ENCODE assay signal across 9 cellular contexts in the genomic region with DNA sequence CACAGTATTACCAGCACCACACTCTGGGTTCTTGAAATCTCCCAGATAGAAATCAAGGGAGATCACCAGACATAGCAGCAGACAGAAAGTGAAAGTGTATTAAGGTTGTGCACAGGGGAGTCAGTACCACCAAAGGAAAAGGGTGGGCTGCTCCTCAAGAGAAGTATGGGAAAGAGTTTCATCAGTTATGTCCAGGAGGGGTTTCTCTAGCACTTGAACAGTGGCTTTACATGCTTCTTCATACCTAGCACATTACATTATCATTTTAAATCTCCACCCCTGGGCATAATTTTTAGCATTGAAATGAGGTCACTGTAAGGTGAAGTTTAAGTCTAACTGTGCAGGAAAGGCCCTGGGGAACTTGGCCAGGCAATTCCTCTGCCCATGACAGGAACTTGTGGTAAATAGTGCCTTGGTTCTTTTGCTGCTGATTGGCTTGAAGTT.
A peak's percentile ranks its signal among the peaks of the same experiment; 100 is the strongest.
DNase-seq lines count a peak whose midpoint lies in the region; ATAC-seq and TF ChIP-seq lines count a peak whose summit lies in the region.
"Had no signal": no experiment of that assay in that cellular context is flagged by ENCODE, and none has a peak within 500 bp of the region (broad histone marks: within the 10 kb centered on the region; RNA-seq: fewer than 3 reads in every experiment).

No MANE protein-coding gene starts in this region.

- H2AFZ ChIP-seq in DND-41 (ENCODE audit: low read depth, low read length) (no peak overlapping the region), PC-9 (0 out of 2 replicates have a peak overlapping the region, but pooled peaks have one; percentile 39)

- no peak overlapping the region for H3K4me3 Mint-ChIP-seq in T-helper 17 cell

- TF ChIP-seq CTCF in DND-41 (IDR thresholded peaks at IDR 0.05; ENCODE audit: borderline replicate concordance, extremely low read depth, low read length, poor library complexity, severe bottlenecking) (no peak), PC-9 (conservative IDR thresholded peaks at IDR 0.05) (no peak)

- H3K79me2 ChIP-seq in DND-41 (ENCODE audit: insufficient read depth, low read length) = no peaks in the 10 kb centered on the region
- H3K79me2 ChIP-seq in PC-9 (ENCODE audit: low read depth) = no peaks in the 10 kb centered on the region

- H4K20me1 ChIP-seq in DND-41 (ENCODE audit: insufficient read depth, low read length) = no peaks in the 10 kb centered on the region
- H4K20me1 ChIP-seq in PC-9 (ENCODE audit: insufficient read depth) = no peaks in the 10 kb centered on the region

- no peaks in the 10 kb centered on the region for H3K36me3 Mint-ChIP-seq in T-helper 17 cell (ENCODE audit: low read depth)

- H3K36me3 ChIP-seq in DND-41 (ENCODE audit: insufficient read depth, low read length) (no peaks in the 10 kb centered on the region), PC-9 (ENCODE audit: low read depth) (no peaks in the 10 kb centered on the region)

- DNase-seq in DND-41 = no peak
- no peak for DNase-seq in PC-9
- no peak for DNase-seq in superior temporal gyrus (ENCODE audit: extremely low spot score)
- DNase-seq in NCI-H187 treated with DMSO at 0.1 percent for 48 hours (lab: John Stamatoyannopoulos, UW) = no peak
- no peak for DNase-seq in hippocampal formation (lab: John Stamatoyannopoulos, UW)
- no peak for DNase-seq in T-helper 17 cell
- DNase-seq: effector CD4-positive, alpha-beta T cell had no signal

- no peaks in the 10 kb centered on the region for H3K9me2 ChIP-seq in PC-9 (ENCODE audit: insufficient read depth)

- no peaks in the 10 kb centered on the region for H3K9me3 ChIP-seq in DND-41 (ENCODE audit: insufficient read depth, low read length, severe bottlenecking)
- no peaks in the 10 kb centered on the region for H3K9me3 ChIP-seq in PC-9 (ENCODE audit: insufficient read depth, low read depth)
- H3K9me3 ChIP-seq in T-helper 17 cell (ENCODE audit: control insufficient read depth, low read length, poor library complexity, severe bottlenecking) = no peaks in the 10 kb centered on the region

- H3K9ac ChIP-seq in DND-41 (ENCODE audit: low read depth, low read length) = no peak overlapping the region

- H3K27me3 ChIP-seq in DND-41 (ENCODE audit: insufficient read depth, low read length, poor library complexity) = no peaks in the 10 kb centered on the region
- H3K27me3 ChIP-seq in PC-9 (ENCODE audit: insufficient read depth, low read depth) = no peaks in the 10 kb centered on the region

- intact Hi-C loops in PC-9 (cut with micrococcal nuclease; ENCODE audit: unreplicated experiment) = no loop called here

- peak overlapping the region; percentile 36 for H3K4me2 ChIP-seq in DND-41 (ENCODE audit: insufficient read depth, low read length)
- H3K4me2 ChIP-seq in PC-9 = peak overlapping the region; percentile 40; the same call in 1 of the 2 replicates

- no peaks in the 10 kb centered on the region for H3K27me3 Mint-ChIP-seq in T-helper 17 cell

- H3K4me3 ChIP-seq in DND-41 (ENCODE audit: low read depth in 1 of 2, low read length in 2 of 2) = no peak overlapping the region; a peak in 1 of 4 replicates
- no peak overlapping the region for H3K4me3 ChIP-seq in PC-9

- CTCF ChIA-PET in PC-9 (lab: Charles Lee) = no interaction called here

- no peak overlapping the region for H3K27ac ChIP-seq in DND-41 (ENCODE audit: low read length)
- no peak overlapping the region for H3K27ac ChIP-seq in PC-9

- no peak overlapping the region for H3K27ac Mint-ChIP-seq in T-helper 17 cell

- H3F3A ChIP-seq in PC-9 (ENCODE audit: insufficient read depth, low read depth) = no peaks in the 10 kb centered on the region

- ATAC-seq in DND-41 (ENCODE audit: insufficient read depth, low read depth) (peak; percentile 71), GM19452 (IDR thresholded peaks at IDR 0.05; ENCODE audit: unreplicated experiment) (peak; percentile 83), HG03025 (IDR thresholded peaks at IDR 0.05; ENCODE audit: low FRiP score, unreplicated experiment) (peak; percentile 57), T-helper 17 cell (no peak)

- H3K4me1 ChIP-seq in DND-41 (ENCODE audit: insufficient read depth, low read length) (peaks cover 8% of the 10 kb centered on the region), PC-9 (replicated peaks; ENCODE audit: insufficient read depth) (no peaks in the 10 kb centered on the region)

- no TSS peak for BruUV-seq in PC-9 (replicated peaks; lab: Mats Ljungman, UMichigan)

- POLR2A ChIA-PET in PC-9 (lab: Charles Lee; ENCODE audit: unreplicated experiment) = no interaction called here

- H3K4me1 Mint-ChIP-seq in T-helper 17 cell = no peaks in the 10 kb centered on the region
